ENCODE assay signal across 8 cellular contexts in the genomic region with DNA sequence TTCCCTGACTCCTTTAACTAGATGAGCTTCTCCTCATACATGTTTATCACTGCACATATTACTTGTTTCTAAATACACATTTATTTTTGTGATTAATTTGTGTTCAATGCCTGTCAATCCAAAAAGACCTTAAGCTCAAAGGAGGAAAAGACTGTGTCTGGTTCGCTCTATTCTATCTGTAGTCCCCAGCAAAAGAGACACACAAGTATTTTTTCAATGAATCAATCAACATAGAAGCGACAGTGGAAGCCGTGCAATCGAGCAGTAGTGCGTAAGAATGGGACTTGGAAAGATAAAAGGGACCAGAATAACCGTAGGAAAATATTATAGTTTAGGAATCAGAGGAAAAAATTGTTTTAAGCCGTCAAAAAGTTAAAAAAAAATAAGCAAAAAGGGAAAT. TPM values are rescaled to one million over a fixed set of nuclear protein-coding genes. Genes with fewer than 3 reads are reported as not detected.
DNase-seq lines count a peak whose midpoint lies in the region; ATAC-seq and TF ChIP-seq lines count a peak whose summit lies in the region.

No MANE protein-coding gene starts in this region.

- H3K4me1 ChIP-seq in Karpas-422 (ENCODE audit: low read length), result peaks cover 38% of the 10 kb centered on the region

- H4K20me1 ChIP-seq in Karpas-422 (ENCODE audit: insufficient read depth, low read depth, low read length) (peaks cover 9% of the 10 kb centered on the region; the same call in 1 of the 2 replicates), neural cell (ENCODE audit: insufficient read depth) (no peaks in the 10 kb centered on the region)

- ATAC-seq in CD4-positive, alpha-beta T cell (ENCODE audit: poor library complexity), result no peak
- no peak for ATAC-seq in HG03108 (IDR thresholded peaks at IDR 0.05; ENCODE audit: unreplicated experiment)
- no peak for ATAC-seq in GM18873 (IDR thresholded peaks at IDR 0.05; ENCODE audit: low FRiP score, unreplicated experiment)

- no peaks in the 10 kb centered on the region for H3F3A ChIP-seq in neural cell (ENCODE audit: insufficient read depth, low read length, poor library complexity, severe bottlenecking)

- no peaks in the 10 kb centered on the region for H3K9me3 ChIP-seq in CD4-positive, alpha-beta T cell (ENCODE audit: control insufficient read depth, low read length)
- no peaks in the 10 kb centered on the region for H3K9me3 ChIP-seq in Karpas-422 (ENCODE audit: low read length)
- no peaks in the 10 kb centered on the region for H3K9me3 ChIP-seq in neural cell (ENCODE audit: low read length)

- no peak for TF ChIP-seq EP300 in neural cell (conservative IDR thresholded peaks at IDR 0.05; ENCODE audit: poor library complexity, severe bottlenecking)

- peak overlapping the region; percentile 88 for H3K27ac Mint-ChIP-seq in CD4-positive, alpha-beta T cell
- peak overlapping the region; percentile 96 for H3K27ac Mint-ChIP-seq in dendritic cell treated with granulocyte-macrophage colony-stimulating factor and Interleukin-4, amounts not matched to agents 40 ng/mL and 50 ng/mL, for 4 days

- H3K9me2 ChIP-seq in Karpas-422 (replicated peaks; ENCODE audit: insufficient read depth, low read length) (no peaks in the 10 kb centered on the region), neural cell (ENCODE audit: insufficient read depth, low read length) (no peaks in the 10 kb centered on the region)

- H3K4me3 ChIP-seq in Karpas-422 (ENCODE audit: low read length) (peak overlapping the region; percentile 70), neural cell (ENCODE audit: low read length) (peak overlapping the region; percentile 79)

- no peaks in the 10 kb centered on the region for H3K9me3 Mint-ChIP-seq in CD4-positive, alpha-beta T cell
- no peaks in the 10 kb centered on the region for H3K9me3 Mint-ChIP-seq in dendritic cell treated with granulocyte-macrophage colony-stimulating factor and Interleukin-4, amounts not matched to agents 40 ng/mL and 50 ng/mL, for 4 days

- POLR2A ChIA-PET in CD4-positive, alpha-beta T cell (lab: Charles Lee), result interaction anchor here (1.7 to 2.4 kb wide), 2 partner anchors 26 to 144 kb away, joined by 12 to 58 read pairs; partner anchors contain the start of gene MAPK1IP1L

- H2AFZ ChIP-seq in Karpas-422 (ENCODE audit: low read length) (no peak overlapping the region), neural cell (ENCODE audit: low read depth, low read length) (no peak overlapping the region)

- no peaks in the 10 kb centered on the region for H3K27me3 Mint-ChIP-seq in CD4-positive, alpha-beta T cell
- no peaks in the 10 kb centered on the region for H3K27me3 Mint-ChIP-seq in dendritic cell treated with granulocyte-macrophage colony-stimulating factor and Interleukin-4, amounts not matched to agents 40 ng/mL and 50 ng/mL, for 4 days

- peak overlapping the region; percentile 91 for H3K4me3 Mint-ChIP-seq in CD4-positive, alpha-beta T cell
- H3K4me3 Mint-ChIP-seq in dendritic cell treated with granulocyte-macrophage colony-stimulating factor and Interleukin-4, amounts not matched to agents 40 ng/mL and 50 ng/mL, for 4 days, result peak overlapping the region; percentile 96

- DNase-seq in CD4-positive, alpha-beta T cell, result no peak
- DNase-seq in Karpas-422, result no peak
- no peak for DNase-seq in NOMO-1 (lab: John Stamatoyannopoulos, UW; ENCODE audit: unreplicated experiment in 2 of 2)
- DNase-seq in NCI-H187 treated with DMSO at 0.1 percent for 48 hours (lab: John Stamatoyannopoulos, UW), result no peak

- no peak overlapping the region for H3K27ac ChIP-seq in CD4-positive, alpha-beta T cell (ENCODE audit: low read depth, low read length)
- H3K27ac ChIP-seq in Karpas-422 (ENCODE audit: low read length) (peak overlapping the region; percentile 66; the same call in 1 of the 2 replicates), neural cell (ENCODE audit: low read length) (no peak overlapping the region)

- H3K9ac ChIP-seq in Karpas-422 (ENCODE audit: low read length), result peak overlapping the region; percentile 80
- H3K9ac ChIP-seq in neural cell (ENCODE audit: low read length), result no peak overlapping the region

- no peaks in the 10 kb centered on the region for H3K27me3 ChIP-seq in CD4-positive, alpha-beta T cell (ENCODE audit: control insufficient read depth, insufficient read depth, low read length)
- H3K27me3 ChIP-seq in Karpas-422 (ENCODE audit: low read length) (no peaks in the 10 kb centered on the region), neural cell (ENCODE audit: insufficient read depth, low read depth, low read length) (no peaks in the 10 kb centered on the region)

- H3K4me2 ChIP-seq in Karpas-422 (ENCODE audit: low read depth, low read length, poor library complexity, severe bottlenecking) (peak overlapping the region; percentile 87), neural cell (ENCODE audit: low read length) (peak overlapping the region; percentile 76)

- H3K79me2 ChIP-seq in Karpas-422 (ENCODE audit: low read length) (peaks cover 92% of the 10 kb centered on the region), neural cell (replicated peaks; ENCODE audit: insufficient read depth, low read length) (peaks cover 52% of the 10 kb centered on the region)

- no peak for TF ChIP-seq RAD21 in neural cell (conservative IDR thresholded peaks at IDR 0.05)

- H3K36me3 ChIP-seq in Karpas-422 (ENCODE audit: insufficient read depth, low read length) (peaks cover 44% of the 10 kb centered on the region), neural cell (ENCODE audit: insufficient read depth, low read length) (no peaks in the 10 kb centered on the region)

- peaks cover 54% of the 10 kb centered on the region for H3K4me1 Mint-ChIP-seq in CD4-positive, alpha-beta T cell (ENCODE audit: low read depth)
- H3K4me1 Mint-ChIP-seq in dendritic cell treated with granulocyte-macrophage colony-stimulating factor and Interleukin-4, amounts not matched to agents 40 ng/mL and 50 ng/mL, for 4 days (ENCODE audit: low read depth), result peaks cover 27% of the 10 kb centered on the region

- peaks cover 9% of the 10 kb centered on the region for H3K36me3 Mint-ChIP-seq in CD4-positive, alpha-beta T cell (ENCODE audit: low read depth)
- peaks cover 9% of the 10 kb centered on the region for H3K36me3 Mint-ChIP-seq in dendritic cell treated with granulocyte-macrophage colony-stimulating factor and Interleukin-4, amounts not matched to agents 40 ng/mL and 50 ng/mL, for 4 days (ENCODE audit: low read depth)

- intact Hi-C loops in CD4-positive, alpha-beta T cell (cut with DNase I, micrococcal nuclease), result loop anchor here (2.0 to 10.0 kb wide), 5 partner anchors 25 to 559 kb away; partner anchors contain the start of genes DLGAP5 (in 1 of the 2), GCH1 (in 1 of the 2), KTN1 (in 1 of the 2) and MAPK1IP1L (in 1 of the 2)
- intact Hi-C loops in dendritic cell treated with granulocyte-macrophage colony-stimulating factor and Interleukin-4, amounts not matched to agents 40 ng/mL and 50 ng/mL, for 4 days (cut with micrococcal nuclease), result loop anchor here (2.0 kb wide), 1 partner anchor 25 kb away; the partner anchor contains the start of gene MAPK1IP1L

- TF ChIP-seq CTCF in CD4-positive, alpha-beta T cell (IDR thresholded peaks at IDR 0.05), result no peak
- TF ChIP-seq CTCF in neural cell (IDR thresholded peaks at IDR 0.05; ENCODE audit: poor library complexity, severe bottlenecking), result no peak

- CTCF ChIA-PET in CD4-positive, alpha-beta T cell (lab: Charles Lee), result interaction anchor here (0.9 to 4.0 kb wide), 4 partner anchors 8 to 144 kb away, joined by 3 to 55 read pairs (median 4); partner anchors contain the start of gene MAPK1IP1L

TF ChIP-seq in neural cell, 6 proteins besides CTCF, POLR2A, EP300 and RAD21:
- TF ChIP-seq TAF1 (IDR thresholded peaks at IDR 0.05; ENCODE audit: low read depth) (no peak), SMC3 (conservative IDR thresholded peaks at IDR 0.05; ENCODE audit: poor library complexity) (no peak), POLR2AphosphoS5 (IDR thresholded peaks at IDR 0.05) (no peak), EZH2 (IDR thresholded peaks at IDR 0.05; ENCODE audit: borderline replicate concordance, insufficient read depth, low read length, poor library complexity, severe bottlenecking) (no peak), MXI1 (conservative IDR thresholded peaks at IDR 0.05; ENCODE audit: poor library complexity, severe bottlenecking) (no peak)
- TF ChIP-seq, protein P1, sequence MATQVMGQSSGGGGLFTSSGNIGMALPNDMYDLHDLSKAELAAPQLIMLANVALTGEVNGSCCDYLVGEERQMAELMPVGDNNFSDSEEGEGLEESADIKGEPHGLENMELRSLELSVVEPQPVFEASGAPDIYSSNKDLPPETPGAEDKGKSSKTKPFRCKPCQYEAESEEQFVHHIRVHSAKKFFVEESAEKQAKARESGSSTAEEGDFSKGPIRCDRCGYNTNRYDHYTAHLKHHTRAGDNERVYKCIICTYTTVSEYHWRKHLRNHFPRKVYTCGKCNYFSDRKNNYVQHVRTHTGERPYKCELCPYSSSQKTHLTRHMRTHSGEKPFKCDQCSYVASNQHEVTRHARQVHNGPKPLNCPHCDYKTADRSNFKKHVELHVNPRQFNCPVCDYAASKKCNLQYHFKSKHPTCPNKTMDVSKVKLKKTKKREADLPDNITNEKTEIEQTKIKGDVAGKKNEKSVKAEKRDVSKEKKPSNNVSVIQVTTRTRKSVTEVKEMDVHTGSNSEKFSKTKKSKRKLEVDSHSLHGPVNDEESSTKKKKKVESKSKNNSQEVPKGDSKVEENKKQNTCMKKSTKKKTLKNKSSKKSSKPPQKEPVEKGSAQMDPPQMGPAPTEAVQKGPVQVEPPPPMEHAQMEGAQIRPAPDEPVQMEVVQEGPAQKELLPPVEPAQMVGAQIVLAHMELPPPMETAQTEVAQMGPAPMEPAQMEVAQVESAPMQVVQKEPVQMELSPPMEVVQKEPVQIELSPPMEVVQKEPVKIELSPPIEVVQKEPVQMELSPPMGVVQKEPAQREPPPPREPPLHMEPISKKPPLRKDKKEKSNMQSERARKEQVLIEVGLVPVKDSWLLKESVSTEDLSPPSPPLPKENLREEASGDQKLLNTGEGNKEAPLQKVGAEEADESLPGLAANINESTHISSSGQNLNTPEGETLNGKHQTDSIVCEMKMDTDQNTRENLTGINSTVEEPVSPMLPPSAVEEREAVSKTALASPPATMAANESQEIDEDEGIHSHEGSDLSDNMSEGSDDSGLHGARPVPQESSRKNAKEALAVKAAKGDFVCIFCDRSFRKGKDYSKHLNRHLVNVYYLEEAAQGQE (IDR thresholded peaks at IDR 0.05; ENCODE audit: borderline replicate concordance), result no peak

RNA-seq across cellular contexts. Expression of gene WDHD1, which starts 1.0 kb away (rescaled TPM):
- total RNA-seq in CD4-positive, alpha-beta T cell, result 1 to 10 TPM; 1.8 to 2.2 TPM
- 14.0 and 31.2 TPM in 2 replicates for total RNA-seq in Karpas-422 (2014; rRNA removed; shearing (Covaris generic); ENCODE audit: low replicate concordance)
- polyA plus RNA-seq in neural cell, result 8.0 and 8.1 TPM in 2 replicates
- 14.4 and 14.8 TPM in 2 replicates for polyA minus RNA-seq in neural cell

RNA-seq across cellular contexts. Expression of gene SOCS4, which starts 1.1 kb away (rescaled TPM):
- 10 to 100 TPM; 19.5 to 20.7 TPM for total RNA-seq in CD4-positive, alpha-beta T cell
- total RNA-seq in Karpas-422 (2014; rRNA removed; shearing (Covaris generic); ENCODE audit: low replicate concordance), result 20.2 and 50.3 TPM in 2 replicates
- polyA plus RNA-seq in neural cell, result 25.2 and 27.3 TPM in 2 replicates
- polyA minus RNA-seq in neural cell, result 53.3 and 59.3 TPM in 2 replicates

RNA-seq across cellular contexts. Expression of gene MAPK1IP1L, which starts 25.5 kb away (rescaled TPM):
- total RNA-seq in CD4-positive, alpha-beta T cell, result 100 to 1,000 TPM; 198 to 207 TPM
- 31.8 and 111 TPM in 2 replicates for total RNA-seq in Karpas-422 (2014; rRNA removed; shearing (Covaris generic); ENCODE audit: low replicate concordance)
- 35.4 and 37.6 TPM in 2 replicates for polyA plus RNA-seq in neural cell
- polyA minus RNA-seq in neural cell, result 38.7 and 56.1 TPM in 2 replicates
